ENCODE assay signal across 29 cellular contexts in genomic region chr10:111830360-111830759, GRCh38.
"Had no signal": no experiment of that assay in that cellular context is flagged by ENCODE, and none has a peak within 500 bp of the region (broad histone marks: within the 10 kb centered on the region; RNA-seq: fewer than 3 reads in every experiment).

No MANE protein-coding gene starts in this region.

- DNase-seq: activated CD4-positive, alpha-beta memory T cell treated with anti-CD3 and anti-CD28 coated beads for 36 hours; activated CD4-positive, alpha-beta T cell treated with anti-CD3 and anti-CD28 coated beads, Interleukin-2, amount 10 ng/mL, durations not matched to agents 24 days and 14 days; activated CD4-positive, CD25-positive, alpha-beta regulatory T cell treated with anti-CD3 and anti-CD28 coated beads, Interleukin-2, amount 50 U/mL, for 72 hours; activated CD8-positive, alpha-beta memory T cell treated with anti-CD3 and anti-CD28 coated beads, Interleukin-2, amount 50 U/mL, for 48 hours; activated gamma-delta T cell treated with Interleukin-2 at 50 U/mL for 16 hours; activated naive CD4-positive, alpha-beta T cell treated with anti-CD3 and anti-CD28 coated beads, Interleukin-2, amount 50 U/mL, for 16 hours; activated T-cell treated with anti-CD3 and anti-CD28 coated beads, Interleukin-2, amount 50 U/mL, for 24 hours; amygdala; dermis blood vessel endothelial cell; effector CD4-positive, alpha-beta T cell; esophagus squamous epithelium; hippocampal formation; lower lobe of right lung; mesenchymal stem cell; posterior cingulate gyrus; right lobe of liver; small intestine; stimulated activated CD4-positive, alpha-beta T cell treated with anti-CD3 and anti-CD28 coated beads, Interleukin-4, amount 100 ng/mL, for 24 hours; T-helper 1 cell; upper lobe of left lung had no signal

- H3K27me3 Mint-ChIP-seq: activated CD4-positive, alpha-beta memory T cell treated with anti-CD3 and anti-CD28 coated beads for 36 hours; activated CD4-positive, alpha-beta T cell treated with anti-CD3 and anti-CD28 coated beads, Interleukin-2, amount 10 ng/mL, durations not matched to agents 24 days and 14 days; activated T-cell treated with anti-CD3 and anti-CD28 coated beads, Interleukin-2, amount 50 U/mL, for 24 hours; central memory CD8-positive, alpha-beta T cell; stimulated activated naive CD8-positive, alpha-beta T cell treated with anti-CD3 and anti-CD28 coated beads, Interleukin-15, Interleukin-2, amounts not matched to agents 100 ng/mL and 50 ng/mL, for 24 hours had no signal

- H3K4me3 Mint-ChIP-seq: activated CD4-positive, alpha-beta memory T cell treated with anti-CD3 and anti-CD28 coated beads for 36 hours; activated CD4-positive, alpha-beta T cell treated with anti-CD3 and anti-CD28 coated beads, Interleukin-2, amount 10 ng/mL, durations not matched to agents 24 days and 14 days; activated T-cell treated with anti-CD3 and anti-CD28 coated beads, Interleukin-2, amount 50 U/mL, for 24 hours; central memory CD8-positive, alpha-beta T cell; stimulated activated effector memory CD8-positive, alpha-beta T cell treated with anti-CD3 and anti-CD28 coated beads, Interleukin-12 subunit alpha, Interleukin-12 subunit beta, amount 100 ng/mL, for 72 hours; stimulated activated naive CD8-positive, alpha-beta T cell treated with anti-CD3 and anti-CD28 coated beads, Interleukin-15, Interleukin-2, amounts not matched to agents 100 ng/mL and 50 ng/mL, for 24 hours had no signal

- H3K27ac ChIP-seq: epithelial cell of prostate, gastroesophageal sphincter, lower lobe of right lung, right lobe of liver, thoracic aorta, upper lobe of left lung, vagina had no signal

- ATAC-seq: gastroesophageal sphincter; left lobe of liver; lower lobe of right lung; right lobe of liver; stimulated activated effector memory CD8-positive, alpha-beta T cell treated with anti-CD3 and anti-CD28 coated beads, Interleukin-12 subunit alpha, Interleukin-12 subunit beta, amount 100 ng/mL, for 72 hours had no signal

- H3K9me3 ChIP-seq: esophagus squamous epithelium, gastroesophageal sphincter, lower lobe of right lung, right lobe of liver, thoracic aorta, upper lobe of left lung, vagina had no signal

- H3K36me3 ChIP-seq: esophagus squamous epithelium, gastroesophageal sphincter, lower lobe of right lung, right lobe of liver, thoracic aorta, upper lobe of left lung, vagina had no signal

- H3K27ac Mint-ChIP-seq: activated CD4-positive, alpha-beta memory T cell treated with anti-CD3 and anti-CD28 coated beads for 36 hours; activated CD4-positive, alpha-beta T cell treated with anti-CD3 and anti-CD28 coated beads, Interleukin-2, amount 10 ng/mL, durations not matched to agents 24 days and 14 days; activated T-cell treated with anti-CD3 and anti-CD28 coated beads, Interleukin-2, amount 50 U/mL, for 24 hours; stimulated activated effector memory CD8-positive, alpha-beta T cell treated with anti-CD3 and anti-CD28 coated beads, Interleukin-12 subunit alpha, Interleukin-12 subunit beta, amount 100 ng/mL, for 72 hours; stimulated activated naive CD8-positive, alpha-beta T cell treated with anti-CD3 and anti-CD28 coated beads, Interleukin-15, Interleukin-2, amounts not matched to agents 100 ng/mL and 50 ng/mL, for 24 hours had no signal

- H3K9me3 Mint-ChIP-seq: activated CD4-positive, alpha-beta memory T cell treated with anti-CD3 and anti-CD28 coated beads for 36 hours; activated CD4-positive, alpha-beta T cell treated with anti-CD3 and anti-CD28 coated beads, Interleukin-2, amount 10 ng/mL, durations not matched to agents 24 days and 14 days; activated T-cell treated with anti-CD3 and anti-CD28 coated beads, Interleukin-2, amount 50 U/mL, for 24 hours; central memory CD8-positive, alpha-beta T cell; stimulated activated naive CD8-positive, alpha-beta T cell treated with anti-CD3 and anti-CD28 coated beads, Interleukin-15, Interleukin-2, amounts not matched to agents 100 ng/mL and 50 ng/mL, for 24 hours had no signal

- FAIRE-seq: bronchial epithelial cell, small intestine had no signal

- H3K4me1 Mint-ChIP-seq: activated CD4-positive, alpha-beta T cell treated with anti-CD3 and anti-CD28 coated beads, Interleukin-2, amount 10 ng/mL, durations not matched to agents 24 days and 14 days; central memory CD8-positive, alpha-beta T cell; stimulated activated effector memory CD8-positive, alpha-beta T cell treated with anti-CD3 and anti-CD28 coated beads, Interleukin-12 subunit alpha, Interleukin-12 subunit beta, amount 100 ng/mL, for 72 hours had no signal

- H3K4me1 ChIP-seq: gastroesophageal sphincter, lower lobe of right lung, right lobe of liver, upper lobe of left lung had no signal

- H3K4me3 ChIP-seq: esophagus squamous epithelium, gastroesophageal sphincter, lower lobe of right lung, right lobe of liver, thoracic aorta, upper lobe of left lung, vagina had no signal

- H3K36me3 Mint-ChIP-seq: activated CD4-positive, alpha-beta memory T cell treated with anti-CD3 and anti-CD28 coated beads for 36 hours; stimulated activated effector memory CD8-positive, alpha-beta T cell treated with anti-CD3 and anti-CD28 coated beads, Interleukin-12 subunit alpha, Interleukin-12 subunit beta, amount 100 ng/mL, for 72 hours had no signal

- H3K27me3 ChIP-seq: esophagus squamous epithelium, gastroesophageal sphincter, right lobe of liver, upper lobe of left lung, vagina had no signal
